Comparison of ENCODE assay signal across 14 cellular contexts in genomic region chr7:66939325-66939724, GRCh38.
"Had no signal": no experiment of that assay in that cellular context is flagged by ENCODE, and none has a peak within 500 bp of the region (broad histone marks: within the 10 kb centered on the region; RNA-seq: fewer than 3 reads in every experiment).

No MANE protein-coding gene starts in this region.

- H3K27me3 ChIP-seq: adrenal gland, colonic mucosa, heart right ventricle, left lung, neutrophil, upper lobe of left lung had no signal

- H3K4me3 ChIP-seq: adrenal gland, colonic mucosa, heart right ventricle, left lung, smooth muscle cell, upper lobe of left lung had no signal

- ATAC-seq: heart right ventricle, left lung, right cardiac atrium had no signal

- DNase-seq: activated CD4-positive, CD25-positive, alpha-beta regulatory T cell treated with anti-CD3 and anti-CD28 coated beads, Interleukin-2, amount 50 U/mL, for 72 hours; activated naive CD4-positive, alpha-beta T cell; adrenal gland; colonic mucosa; foreskin melanocyte; heart right ventricle; left lung; mesenchymal stem cell; right cardiac atrium; SIG-M5; SW 1271; upper lobe of left lung had no signal

- H3K4me2 ChIP-seq: smooth muscle cell had no signal

- H3K9me3 ChIP-seq: adrenal gland, colonic mucosa, left lung, neutrophil, upper lobe of left lung had no signal

- H3K4me1 ChIP-seq: colonic mucosa, left lung had no signal

- H3K27ac ChIP-seq: adrenal gland, colonic mucosa, heart right ventricle, left lung, neutrophil, upper lobe of left lung had no signal
